ENCODE assay signal across 1 cellular context in the genomic region with DNA sequence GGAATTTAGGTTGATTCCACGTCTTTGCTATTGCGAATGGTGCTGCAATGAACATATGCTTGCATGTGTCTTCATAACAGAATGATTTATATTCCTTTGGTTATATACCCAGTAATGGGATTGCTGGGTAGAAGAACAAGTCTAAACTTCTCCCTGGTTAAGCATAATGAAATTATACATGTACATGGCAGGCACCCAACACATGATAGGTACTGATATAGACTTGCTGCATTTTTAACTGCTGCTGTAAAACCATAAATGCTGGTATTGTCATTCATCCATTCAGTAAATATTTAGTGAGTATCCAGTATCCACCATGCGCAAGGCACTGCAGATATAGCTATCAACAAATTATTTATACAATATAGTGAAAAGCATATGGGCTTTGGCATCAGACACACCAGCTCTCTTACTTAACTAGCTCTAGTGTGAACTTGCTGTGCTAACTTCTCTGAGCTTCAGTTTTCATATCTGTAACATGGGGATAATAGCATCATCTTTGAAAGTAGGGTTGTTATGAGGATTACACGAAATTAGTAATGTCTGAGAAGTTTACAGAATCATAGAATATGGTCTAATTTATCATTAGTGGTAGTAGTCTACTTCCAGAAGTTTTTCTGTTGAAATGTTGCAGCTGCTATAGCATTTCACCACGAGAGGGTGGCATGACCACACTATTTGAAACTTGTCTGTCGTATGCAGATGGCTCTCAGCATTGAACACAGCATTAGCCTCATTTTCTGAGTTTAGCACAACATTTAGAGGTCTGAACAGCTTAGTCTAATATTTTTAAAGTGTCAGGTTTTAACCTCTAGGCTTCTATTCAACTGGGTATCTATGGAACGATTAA.
TF ChIP-seq lines count a peak whose summit lies in the region.

No MANE protein-coding gene starts in this region.

TF ChIP-seq in GM23338, 12 proteins besides CTCF, POLR2A, EP300 and RAD21 (continued from another document):
- TF ChIP-seq, protein P1, sequence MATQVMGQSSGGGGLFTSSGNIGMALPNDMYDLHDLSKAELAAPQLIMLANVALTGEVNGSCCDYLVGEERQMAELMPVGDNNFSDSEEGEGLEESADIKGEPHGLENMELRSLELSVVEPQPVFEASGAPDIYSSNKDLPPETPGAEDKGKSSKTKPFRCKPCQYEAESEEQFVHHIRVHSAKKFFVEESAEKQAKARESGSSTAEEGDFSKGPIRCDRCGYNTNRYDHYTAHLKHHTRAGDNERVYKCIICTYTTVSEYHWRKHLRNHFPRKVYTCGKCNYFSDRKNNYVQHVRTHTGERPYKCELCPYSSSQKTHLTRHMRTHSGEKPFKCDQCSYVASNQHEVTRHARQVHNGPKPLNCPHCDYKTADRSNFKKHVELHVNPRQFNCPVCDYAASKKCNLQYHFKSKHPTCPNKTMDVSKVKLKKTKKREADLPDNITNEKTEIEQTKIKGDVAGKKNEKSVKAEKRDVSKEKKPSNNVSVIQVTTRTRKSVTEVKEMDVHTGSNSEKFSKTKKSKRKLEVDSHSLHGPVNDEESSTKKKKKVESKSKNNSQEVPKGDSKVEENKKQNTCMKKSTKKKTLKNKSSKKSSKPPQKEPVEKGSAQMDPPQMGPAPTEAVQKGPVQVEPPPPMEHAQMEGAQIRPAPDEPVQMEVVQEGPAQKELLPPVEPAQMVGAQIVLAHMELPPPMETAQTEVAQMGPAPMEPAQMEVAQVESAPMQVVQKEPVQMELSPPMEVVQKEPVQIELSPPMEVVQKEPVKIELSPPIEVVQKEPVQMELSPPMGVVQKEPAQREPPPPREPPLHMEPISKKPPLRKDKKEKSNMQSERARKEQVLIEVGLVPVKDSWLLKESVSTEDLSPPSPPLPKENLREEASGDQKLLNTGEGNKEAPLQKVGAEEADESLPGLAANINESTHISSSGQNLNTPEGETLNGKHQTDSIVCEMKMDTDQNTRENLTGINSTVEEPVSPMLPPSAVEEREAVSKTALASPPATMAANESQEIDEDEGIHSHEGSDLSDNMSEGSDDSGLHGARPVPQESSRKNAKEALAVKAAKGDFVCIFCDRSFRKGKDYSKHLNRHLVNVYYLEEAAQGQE (IDR thresholded peaks at IDR 0.05; ENCODE audit: unreplicated experiment) = no peak
- TF ChIP-seq EZH2phosphoT487 (IDR thresholded peaks at IDR 0.05; ENCODE audit: unreplicated experiment) (no peak), STAT1 (IDR thresholded peaks at IDR 0.05; ENCODE audit: unreplicated experiment) (no peak), JUNB (IDR thresholded peaks at IDR 0.05; ENCODE audit: unreplicated experiment) (no peak)
